Comparison of ENCODE assay signal across 12 cellular contexts in the genomic region with DNA sequence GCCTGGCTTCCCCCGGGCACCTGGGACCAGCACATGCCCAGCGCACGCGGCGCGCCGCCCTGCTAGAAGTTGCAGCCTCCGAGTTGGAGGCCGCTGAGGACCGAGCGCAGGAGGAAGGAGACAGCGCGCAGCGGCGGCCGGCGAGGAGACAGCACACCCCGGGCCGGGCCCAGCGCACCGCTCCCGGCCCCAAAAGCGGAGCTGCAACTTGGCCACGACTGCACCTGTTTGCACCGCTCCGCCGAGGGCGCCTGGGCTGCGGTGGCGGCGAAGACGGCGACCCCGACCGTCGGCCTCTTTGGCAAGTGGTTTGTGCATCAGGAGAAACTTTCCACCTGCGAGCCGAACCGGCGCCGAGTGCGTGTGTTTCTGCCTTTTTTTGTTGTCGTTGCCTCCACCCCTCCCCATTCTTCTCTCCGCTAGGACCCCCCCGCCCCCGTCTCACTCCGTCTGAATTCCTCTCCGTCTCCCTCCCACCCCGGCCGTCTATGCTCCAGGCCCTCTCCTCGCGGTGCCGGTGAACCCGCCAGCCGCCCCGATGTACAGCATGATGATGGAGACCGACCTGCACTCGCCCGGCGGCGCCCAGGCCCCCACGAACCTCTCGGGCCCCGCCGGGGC. TPM values are rescaled to one million over a fixed set of nuclear protein-coding genes. Genes with fewer than 3 reads are reported as not detected.
DNase-seq lines count a peak whose midpoint lies in the region; ATAC-seq and TF ChIP-seq lines count a peak whose summit lies in the region.
"Had no signal": no experiment of that assay in that cellular context is flagged by ENCODE, and none has a peak within 500 bp of the region (broad histone marks: within the 10 kb centered on the region; RNA-seq: fewer than 3 reads in every experiment).

TSS of gene SOX1 (plus strand) at position 29 of the 621 bp plus-strand sequence. CDS start at position 539, 510 bp downstream.

- no peak within 1 kb of the TSS for H3K27ac ChIP-seq in foreskin keratinocyte

- H3K4me1 Mint-ChIP-seq in activated CD4-positive, alpha-beta T cell treated with anti-CD3 and anti-CD28 coated beads, Interleukin-2, amount 10 ng/mL, durations not matched to agents 24 days and 14 days = peaks cover 3% of the 10 kb centered on the region
- H3K4me1 Mint-ChIP-seq in T-cell = peaks cover 12 to 17% (median 16%) of the 10 kb centered on the region in 3 donors
- H3K4me1 Mint-ChIP-seq in stimulated activated naive B cell treated with anti-CD40 and anti-IgM and Interleukin-4, amounts not matched to agents 10 μg/mL and 1 μg/mL and 100 μg/mL, for 72 hours = peaks cover 7 to 12% of the 10 kb centered on the region in 2 donors
- H3K4me1 Mint-ChIP-seq: stimulated activated memory B cell treated with anti-CD40 and anti-IgM and Interleukin-4, amounts not matched to agents 10 μg/mL and 1 μg/mL and 100 μg/mL, for 72 hours had no signal

- ATAC-seq in T-cell (replicated peaks in 1 of 4) (peak in 3 of 4 experiments; percentile 5 to 23 (median 8)), foreskin keratinocyte (no peak), HG03159 (IDR thresholded peaks at IDR 0.05; ENCODE audit: unreplicated experiment) (no peak)
- no peak for ATAC-seq in stimulated activated naive B cell treated with anti-CD40 and anti-IgM and Interleukin-4, amounts not matched to agents 10 μg/mL and 1 μg/mL and 100 μg/mL, for 72 hours (replicated peaks)

- intact Hi-C loops in activated CD4-positive, alpha-beta T cell treated with anti-CD3 and anti-CD28 coated beads, Interleukin-2, amount 10 ng/mL, durations not matched to agents 24 days and 14 days (cut with micrococcal nuclease) = loop anchor here (10.0 kb wide), 1 partner anchor 952 kb away; the partner anchor contains the start of gene ARHGEF7

- peak within 1 kb of the TSS; percentile 63 for H3K27ac Mint-ChIP-seq in activated CD4-positive, alpha-beta T cell treated with anti-CD3 and anti-CD28 coated beads, Interleukin-2, amount 10 ng/mL, durations not matched to agents 24 days and 14 days
- H3K27ac Mint-ChIP-seq in T-cell = no peak within 1 kb of the TSS
- peak within 1 kb of the TSS; percentile 84 for H3K27ac Mint-ChIP-seq in stimulated activated naive B cell treated with anti-CD40 and anti-IgM and Interleukin-4, amounts not matched to agents 10 μg/mL and 1 μg/mL and 100 μg/mL, for 72 hours
- H3K27ac Mint-ChIP-seq: stimulated activated memory B cell treated with anti-CD40 and anti-IgM and Interleukin-4, amounts not matched to agents 10 μg/mL and 1 μg/mL and 100 μg/mL, for 72 hours had no signal

- no peaks in the 10 kb centered on the region for H3K9me3 ChIP-seq in iPS-18c (ENCODE audit: control insufficient read depth, insufficient read depth, low read length)
- H3K9me3 ChIP-seq: MG63 had no signal

- no peak for DNase-seq in activated CD4-positive, alpha-beta T cell treated with anti-CD3 and anti-CD28 coated beads, Interleukin-2, amount 10 ng/mL, durations not matched to agents 24 days and 14 days
- no peak for DNase-seq in activated CD4-positive, alpha-beta T cell treated with anti-CD3 and anti-CD28 coated beads for 48 hours
- DNase-seq in T-cell (no peak), foreskin keratinocyte (no peak), HK-2 (ENCODE audit: unreplicated experiment) (no peak)
- DNase-seq in stimulated activated naive B cell treated with anti-CD40 and anti-IgM and Interleukin-4, amounts not matched to agents 10 μg/mL and 1 μg/mL and 100 μg/mL, for 72 hours = no peak

- no peak for TF ChIP-seq CTCF in foreskin keratinocyte (conservative IDR thresholded peaks at IDR 0.05)

- H3K4me3 ChIP-seq in iPS-18c (ENCODE audit: insufficient read depth, low read depth, low read length) = peak within 1 kb of the TSS; percentile 49
- H3K4me3 ChIP-seq: MG63 had no signal

- H3K27me3 Mint-ChIP-seq in activated CD4-positive, alpha-beta T cell treated with anti-CD3 and anti-CD28 coated beads, Interleukin-2, amount 10 ng/mL, durations not matched to agents 24 days and 14 days = peaks cover 69% of the 10 kb centered on the region
- H3K27me3 Mint-ChIP-seq in T-cell = peaks cover 50 to 63% of the 10 kb centered on the region in 2 donors
- peaks cover 60 to 64% of the 10 kb centered on the region in 2 donors for H3K27me3 Mint-ChIP-seq in stimulated activated naive B cell treated with anti-CD40 and anti-IgM and Interleukin-4, amounts not matched to agents 10 μg/mL and 1 μg/mL and 100 μg/mL, for 72 hours

- H3K27me3 ChIP-seq in foreskin keratinocyte = peaks cover 90% of the 10 kb centered on the region

- POLR2A ChIA-PET in T-cell (lab: Charles Lee) = no interaction called here

- peaks cover 15% of the 10 kb centered on the region for H3K36me3 Mint-ChIP-seq in activated CD4-positive, alpha-beta T cell treated with anti-CD3 and anti-CD28 coated beads, Interleukin-2, amount 10 ng/mL, durations not matched to agents 24 days and 14 days (ENCODE audit: low read depth)
- no peaks in the 10 kb centered on the region for H3K36me3 Mint-ChIP-seq in T-cell
- peaks cover 6 to 8% of the 10 kb centered on the region in 2 donors for H3K36me3 Mint-ChIP-seq in stimulated activated naive B cell treated with anti-CD40 and anti-IgM and Interleukin-4, amounts not matched to agents 10 μg/mL and 1 μg/mL and 100 μg/mL, for 72 hours
- H3K36me3 Mint-ChIP-seq: stimulated activated memory B cell treated with anti-CD40 and anti-IgM and Interleukin-4, amounts not matched to agents 10 μg/mL and 1 μg/mL and 100 μg/mL, for 72 hours had no signal

- CTCF ChIA-PET in T-cell (lab: Charles Lee) = no interaction called here

- no peak within 1 kb of the TSS for H3K4me3 Mint-ChIP-seq in activated CD4-positive, alpha-beta T cell treated with anti-CD3 and anti-CD28 coated beads, Interleukin-2, amount 10 ng/mL, durations not matched to agents 24 days and 14 days
- H3K4me3 Mint-ChIP-seq in T-cell = peak within 1 kb of the TSS; percentile 17 to 69 (median 51)
- H3K4me3 Mint-ChIP-seq in stimulated activated naive B cell treated with anti-CD40 and anti-IgM and Interleukin-4, amounts not matched to agents 10 μg/mL and 1 μg/mL and 100 μg/mL, for 72 hours = peak within 1 kb of the TSS; percentile 69 to 71
- H3K4me3 Mint-ChIP-seq: stimulated activated memory B cell treated with anti-CD40 and anti-IgM and Interleukin-4, amounts not matched to agents 10 μg/mL and 1 μg/mL and 100 μg/mL, for 72 hours had no signal

- H3K9me3 Mint-ChIP-seq in activated CD4-positive, alpha-beta T cell treated with anti-CD3 and anti-CD28 coated beads, Interleukin-2, amount 10 ng/mL, durations not matched to agents 24 days and 14 days = peaks cover 18% of the 10 kb centered on the region
- H3K9me3 Mint-ChIP-seq in T-cell = peaks cover 0 to 8% (median 7%) of the 10 kb centered on the region in 3 donors
- H3K9me3 Mint-ChIP-seq in stimulated activated naive B cell treated with anti-CD40 and anti-IgM and Interleukin-4, amounts not matched to agents 10 μg/mL and 1 μg/mL and 100 μg/mL, for 72 hours = no peaks in the 10 kb centered on the region

- no peaks in the 10 kb centered on the region for H3K4me1 ChIP-seq in foreskin keratinocyte

RNA-seq across cellular contexts. Expression of gene SOX1, which starts in this region (rescaled TPM):
- not detected in 2 replicates for total RNA-seq in activated CD4-positive, alpha-beta T cell treated with anti-CD3 and anti-CD28 coated beads, Interleukin-2, amount 10 ng/mL, durations not matched to agents 24 days and 14 days
- total RNA-seq in T-cell (not detected), foreskin keratinocyte (not detected in 2 replicates)
- not detected in 2 replicates for polyA plus RNA-seq in foreskin keratinocyte
- total RNA-seq: fibroblast of lung had no signal
- polyA plus RNA-seq: BJ, fibroblast of lung had no signal

Comparison
In these comparisons a context has a peak if more than half of its experiments do, and no peak if none do; other contexts are left out.
1. Peak in ATAC-seq in T-cell; RNA of the gene not detected or under 1 TPM.
2. H3K27ac Mint-ChIP-seq: peak in activated CD4-positive, alpha-beta T cell treated with anti-CD3 and anti-CD28 coated beads, Interleukin-2, amount 10 ng/mL, durations not matched to agents 24 days and 14 days (single experiment) and stimulated activated naive B cell treated with anti-CD40 and anti-IgM and Interleukin-4, amounts not matched to agents 10 μg/mL and 1 μg/mL and 100 μg/mL, for 72 hours (single experiment); none in T-cell (0 of 2).